Comparison of ENCODE assay signal across 8 cellular contexts in the genomic region with DNA sequence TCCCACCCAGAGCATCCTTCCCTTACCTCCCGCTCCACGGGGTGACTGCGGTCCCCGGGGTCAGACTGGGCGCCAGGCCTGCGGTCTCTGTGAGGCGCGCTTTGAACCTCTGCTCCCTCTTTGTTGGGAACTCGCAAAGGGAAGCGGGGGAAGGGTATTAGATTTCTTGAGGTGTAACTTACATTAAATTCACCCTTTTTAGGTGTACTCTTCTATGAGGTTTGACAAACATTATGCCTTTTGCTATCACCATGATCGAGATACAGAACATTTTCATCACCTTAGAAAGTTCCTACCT. TPM values are rescaled to one million over a fixed set of nuclear protein-coding genes. Genes with fewer than 3 reads are reported as not detected.
DNase-seq lines count a peak whose midpoint lies in the region; ATAC-seq and TF ChIP-seq lines count a peak whose summit lies in the region.

No MANE protein-coding gene starts in this region.

- ATAC-seq in RWPE2 (ENCODE audit: low read depth) (no peak), sciatic nerve (peak; percentile 41), HG03135 (IDR thresholded peaks at IDR 0.05; ENCODE audit: unreplicated experiment) (no peak), HG03039 (IDR thresholded peaks at IDR 0.05; ENCODE audit: unreplicated experiment) (no peak)

- H3K4me1 ChIP-seq in RWPE2 (ENCODE audit: insufficient read depth, poor library complexity, severe bottlenecking) (peaks cover 6% of the 10 kb centered on the region), fibroblast of lung (ENCODE audit: control insufficient read depth, extremely low read depth, insufficient read depth, low read length) (peaks cover 4% of the 10 kb centered on the region)

- H3K27me3 ChIP-seq in RWPE2 (ENCODE audit: insufficient read depth, poor library complexity, severe bottlenecking) (no peaks in the 10 kb centered on the region), fibroblast of lung (ENCODE audit: control insufficient read depth, insufficient read depth, low read length) (no peaks in the 10 kb centered on the region)

- DNase-seq in RWPE2 (ENCODE audit: low spot score) (no peak), fibroblast of lung (ENCODE audit: low read depth in 2 of 2) (no peak), sciatic nerve (ENCODE audit: low spot score) (no peak), NCI-H2171 treated with DMSO at 0.1 percent for 48 hours (lab: John Stamatoyannopoulos, UW) (no peak), NCI-H1092 (lab: John Stamatoyannopoulos, UW) (no peak)

- H2AFZ ChIP-seq in fibroblast of lung (ENCODE audit: low read length), result peak overlapping the region; percentile 75

- no peaks in the 10 kb centered on the region for H4K20me1 ChIP-seq in fibroblast of lung (ENCODE audit: control insufficient read depth, extremely low read depth, insufficient read depth, low read length)

- H3K79me2 ChIP-seq in fibroblast of lung (ENCODE audit: control insufficient read depth, insufficient read depth, low read length), result peaks cover 40% of the 10 kb centered on the region

- H3K9me3 ChIP-seq in RWPE2 (ENCODE audit: severe bottlenecking) (no peaks in the 10 kb centered on the region), fibroblast of lung (ENCODE audit: control insufficient read depth, insufficient read depth, low read depth, low read length) (no peaks in the 10 kb centered on the region)

- peak overlapping the region; percentile 55 for H3K4me2 ChIP-seq in fibroblast of lung (ENCODE audit: extremely low read depth, insufficient read depth, low read length)

- no peak for TF ChIP-seq CTCF in GM12875 (IDR thresholded peaks at IDR 0.05; ENCODE audit: borderline replicate concordance, insufficient read depth, low read depth, low read length)
- TF ChIP-seq CTCF in RWPE2 (IDR thresholded peaks at IDR 0.05; ENCODE audit: poor library complexity, severe bottlenecking), result no peak
- TF ChIP-seq CTCF in fibroblast of lung (conservative IDR thresholded peaks at IDR 0.05 in 1 of 2, IDR thresholded peaks at IDR 0.05 in 1 of 2; ENCODE audit: low read depth in 1 of 2, low read length in 2 of 2), result no peak

- peak overlapping the region; percentile 63 for H3K27ac ChIP-seq in RWPE2 (ENCODE audit: poor library complexity, severe bottlenecking)
- H3K27ac ChIP-seq in fibroblast of lung (ENCODE audit: insufficient read depth, low read length), result peak overlapping the region; percentile 91

- H3K4me3 ChIP-seq in GM12875 (ENCODE audit: low read depth, low read length) (peak overlapping the region; percentile 83), RWPE2 (ENCODE audit: severe bottlenecking) (peak overlapping the region; percentile 57), fibroblast of lung (replicated peaks in 1 of 4; ENCODE audit: control extremely low read depth in 1 of 4, insufficient read depth in 1 of 4, low read depth in 3 of 4, low read length in 4 of 4) (peak overlapping the region; percentile 51 to 82 (median 76))

- peak overlapping the region; percentile 75 for H3K9ac ChIP-seq in fibroblast of lung (ENCODE audit: insufficient read depth, low read length)

- intact Hi-C loops in sciatic nerve (cut with DNase I), result no loop called here

- H3K36me3 ChIP-seq in RWPE2 (ENCODE audit: low read depth) (peaks cover 20% of the 10 kb centered on the region), fibroblast of lung (ENCODE audit: control insufficient read depth, insufficient read depth, low read length) (no peaks in the 10 kb centered on the region)

RNA-seq across cellular contexts. Expression of gene DCK, which starts 0.6 kb away (rescaled TPM):
- 10.0 and 12.2 TPM in 2 replicates for total RNA-seq in fibroblast of lung
- polyA plus RNA-seq in fibroblast of lung, result 18.4 and 20.4 TPM in 2 replicates
- polyA plus RNA-seq in fibroblast of lung (2012), result 11.3 and 13.7 TPM in 2 replicates
- 0.52 and 0.71 TPM in 2 replicates for polyA minus RNA-seq in fibroblast of lung (ENCODE audit: low replicate concordance)
- total RNA-seq in sciatic nerve, result 12.6 TPM
